20 cellular contexts compared by ENCODE assay signal in genomic region chr6:132101550-132101949, GRCh38.
"Had no signal": no experiment of that assay in that cellular context is flagged by ENCODE, and none has a peak within 500 bp of the region (broad histone marks: within the 10 kb centered on the region; RNA-seq: fewer than 3 reads in every experiment).

No MANE protein-coding gene starts in this region.

- H3K36me3 ChIP-seq: gastroesophageal sphincter, neural progenitor cell, ovary, right atrium auricular region, sigmoid colon, stomach, upper lobe of left lung, uterus had no signal

- H3K4me1 ChIP-seq: neural progenitor cell, upper lobe of left lung, uterus had no signal

- DNase-seq: cortex of kidney; dorsolateral prefrontal cortex; effector CD8-positive, alpha-beta T cell; foreskin fibroblast; glutamatergic neuron; islet precursor cell; mucosa of descending colon; nucleus accumbens; ovary; sigmoid colon; small intestine; stimulated activated CD4-positive, alpha-beta T cell treated with anti-CD3 and anti-CD28 coated beads, Interleukin-12 subunit alpha, Interleukin-12 subunit beta, amount 100 ng/mL, for 4 hours; stimulated activated naive CD4-positive, alpha-beta T cell; stomach; substantia nigra; upper lobe of left lung; uterus had no signal

- H3K4me2 ChIP-seq: neural progenitor cell had no signal

- H3K4me3 ChIP-seq: dorsolateral prefrontal cortex, gastroesophageal sphincter, mucosa of descending colon, neural progenitor cell, ovary, right atrium auricular region, sigmoid colon, stomach, upper lobe of left lung, uterus had no signal

- H3K27me3 ChIP-seq: dorsolateral prefrontal cortex, gastroesophageal sphincter, neural progenitor cell, ovary, right atrium auricular region, sigmoid colon, stomach, upper lobe of left lung, uterus had no signal

- H3K9me3 ChIP-seq: gastroesophageal sphincter, mucosa of descending colon, ovary, right atrium auricular region, sigmoid colon, upper lobe of left lung, uterus had no signal

- H3K27ac ChIP-seq: dorsolateral prefrontal cortex, gastroesophageal sphincter, neural progenitor cell, ovary, stomach, upper lobe of left lung, uterus had no signal

- H2AFZ ChIP-seq: neural progenitor cell had no signal

- H3K9ac ChIP-seq: neural progenitor cell had no signal
